Comparison of ENCODE assay signal across 1 cellular context in the genomic region with DNA sequence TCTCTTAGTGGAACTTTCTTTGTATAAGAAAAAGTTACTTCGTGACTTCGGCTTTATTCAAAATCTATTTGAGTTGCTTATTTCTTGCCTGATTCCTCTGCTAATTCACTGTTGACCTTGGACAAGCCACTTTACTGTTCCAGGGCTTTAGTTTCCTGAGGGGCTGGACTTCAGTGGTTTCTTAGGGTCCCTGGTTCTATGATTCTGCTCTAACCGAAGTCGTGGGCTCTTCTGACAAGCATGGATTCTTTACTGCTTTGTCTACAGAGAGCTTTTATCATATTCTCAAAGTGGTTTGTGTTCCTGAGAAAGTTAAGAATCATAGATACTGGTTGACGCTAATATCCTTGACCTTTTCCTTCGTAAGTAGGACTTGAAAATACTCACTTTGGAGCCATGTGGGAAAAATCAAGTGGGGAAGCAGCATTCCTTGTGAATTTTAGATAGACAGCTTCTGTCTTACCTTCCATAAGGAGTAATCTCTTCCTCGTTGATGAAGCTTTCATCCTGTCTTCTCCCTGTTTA.
TF ChIP-seq lines count a peak whose summit lies in the region.

No MANE protein-coding gene starts in this region.

TF ChIP-seq in WTC11, 78 proteins besides CTCF, POLR2A, EP300 and RAD21 (continued from another document):
- TF ChIP-seq, protein P1, sequence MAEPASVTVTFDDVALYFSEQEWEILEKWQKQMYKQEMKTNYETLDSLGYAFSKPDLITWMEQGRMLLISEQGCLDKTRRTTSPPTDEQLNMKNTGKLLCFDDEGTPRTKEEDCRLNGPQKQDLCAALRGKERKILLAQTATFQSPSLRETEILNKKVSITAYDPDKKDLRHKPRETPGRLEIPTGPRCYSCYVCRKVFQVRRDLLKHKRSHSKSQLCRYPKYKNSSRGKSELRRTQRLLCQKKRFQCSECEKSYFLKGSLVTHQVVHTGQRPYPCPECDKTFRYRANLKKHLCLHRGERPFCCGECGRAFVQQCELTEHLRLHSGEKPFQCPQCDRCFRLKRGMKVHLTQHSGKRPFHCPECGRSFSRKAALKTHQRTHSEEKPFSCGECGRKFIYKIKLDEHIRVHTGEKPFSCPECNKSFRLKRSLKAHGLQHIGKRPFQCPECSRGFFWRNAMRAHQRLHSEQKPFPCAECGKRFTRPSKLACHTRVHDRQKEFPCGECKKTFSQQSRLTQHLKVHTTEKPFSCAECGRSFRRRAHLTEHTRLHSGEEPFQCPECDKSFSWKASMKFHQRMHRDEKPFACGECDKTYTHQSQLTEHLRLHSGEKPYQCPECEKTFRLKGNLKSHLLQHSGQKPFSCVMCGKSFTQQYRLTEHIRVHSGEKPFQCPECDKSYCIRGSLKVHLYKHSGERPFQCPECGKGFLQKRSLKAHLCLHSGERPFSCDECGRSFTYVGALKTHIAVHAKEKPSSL (CRISPR knock-in tag; conservative IDR thresholded peaks at IDR 0.05): no peak
- TF ChIP-seq, protein P2, sequence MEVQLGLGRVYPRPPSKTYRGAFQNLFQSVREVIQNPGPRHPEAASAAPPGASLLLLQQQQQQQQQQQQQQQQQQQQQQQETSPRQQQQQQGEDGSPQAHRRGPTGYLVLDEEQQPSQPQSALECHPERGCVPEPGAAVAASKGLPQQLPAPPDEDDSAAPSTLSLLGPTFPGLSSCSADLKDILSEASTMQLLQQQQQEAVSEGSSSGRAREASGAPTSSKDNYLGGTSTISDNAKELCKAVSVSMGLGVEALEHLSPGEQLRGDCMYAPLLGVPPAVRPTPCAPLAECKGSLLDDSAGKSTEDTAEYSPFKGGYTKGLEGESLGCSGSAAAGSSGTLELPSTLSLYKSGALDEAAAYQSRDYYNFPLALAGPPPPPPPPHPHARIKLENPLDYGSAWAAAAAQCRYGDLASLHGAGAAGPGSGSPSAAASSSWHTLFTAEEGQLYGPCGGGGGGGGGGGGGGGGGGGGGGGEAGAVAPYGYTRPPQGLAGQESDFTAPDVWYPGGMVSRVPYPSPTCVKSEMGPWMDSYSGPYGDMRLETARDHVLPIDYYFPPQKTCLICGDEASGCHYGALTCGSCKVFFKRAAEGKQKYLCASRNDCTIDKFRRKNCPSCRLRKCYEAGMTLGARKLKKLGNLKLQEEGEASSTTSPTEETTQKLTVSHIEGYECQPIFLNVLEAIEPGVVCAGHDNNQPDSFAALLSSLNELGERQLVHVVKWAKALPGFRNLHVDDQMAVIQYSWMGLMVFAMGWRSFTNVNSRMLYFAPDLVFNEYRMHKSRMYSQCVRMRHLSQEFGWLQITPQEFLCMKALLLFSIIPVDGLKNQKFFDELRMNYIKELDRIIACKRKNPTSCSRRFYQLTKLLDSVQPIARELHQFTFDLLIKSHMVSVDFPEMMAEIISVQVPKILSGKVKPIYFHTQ (CRISPR knock-in tag; IDR thresholded peaks at IDR 0.05): no peak
- TF ChIP-seq ZNF396 (CRISPR knock-in tag; IDR thresholded peaks at IDR 0.05; ENCODE audit: borderline replicate concordance): no peak
- TF ChIP-seq, protein P3, sequence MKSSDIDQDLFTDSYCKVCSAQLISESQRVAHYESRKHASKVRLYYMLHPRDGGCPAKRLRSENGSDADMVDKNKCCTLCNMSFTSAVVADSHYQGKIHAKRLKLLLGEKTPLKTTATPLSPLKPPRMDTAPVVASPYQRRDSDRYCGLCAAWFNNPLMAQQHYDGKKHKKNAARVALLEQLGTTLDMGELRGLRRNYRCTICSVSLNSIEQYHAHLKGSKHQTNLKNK (CRISPR knock-in tag; IDR thresholded peaks at IDR 0.05): no peak
- TF ChIP-seq GRHL2 (CRISPR knock-in tag; IDR thresholded peaks at IDR 0.05; ENCODE audit: insufficient replicate concordance, severe bottlenecking): no peak
- TF ChIP-seq, protein P4, sequence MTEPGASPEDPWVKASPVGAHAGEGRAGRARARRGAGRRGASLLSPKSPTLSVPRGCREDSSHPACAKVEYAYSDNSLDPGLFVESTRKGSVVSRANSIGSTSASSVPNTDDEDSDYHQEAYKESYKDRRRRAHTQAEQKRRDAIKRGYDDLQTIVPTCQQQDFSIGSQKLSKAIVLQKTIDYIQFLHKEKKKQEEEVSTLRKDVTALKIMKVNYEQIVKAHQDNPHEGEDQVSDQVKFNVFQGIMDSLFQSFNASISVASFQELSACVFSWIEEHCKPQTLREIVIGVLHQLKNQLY (CRISPR knock-in tag; IDR thresholded peaks at IDR 0.05): no peak
